Comparison of ENCODE assay signal across 1 cellular context in genomic region chr16:29765167-29766032, GRCh38.
TF ChIP-seq lines count a peak whose summit lies in the region.

No MANE protein-coding gene starts in this region.

TF ChIP-seq in HepG2, 621 proteins besides CTCF, POLR2A, EP300 and RAD21 (continued from another document and continues in another):
- no peak; the same call in 1 of the 2 replicates for TF ChIP-seq ZBTB42 (CRISPR knock-in tag; IDR thresholded peaks at IDR 0.05)
- no peak for TF ChIP-seq CEBPB (IDR thresholded peaks at IDR 0.05; ENCODE audit: borderline replicate concordance, low read depth, low read length)
- TF ChIP-seq ZNF263 (CRISPR knock-in tag; IDR thresholded peaks at IDR 0.05): peak; percentile 68; the same call in 1 of the 2 replicates
- TF ChIP-seq ZBTB1 (CRISPR knock-in tag; IDR thresholded peaks at IDR 0.05; ENCODE audit: borderline replicate concordance): no peak
- TF ChIP-seq POLR2AphosphoS2 (IDR thresholded peaks at IDR 0.05; ENCODE audit: low read depth, low read length): no peak
- TF ChIP-seq PATZ1 (CRISPR knock-in tag; IDR thresholded peaks at IDR 0.05): peak; percentile 62
- peak; percentile 56 for TF ChIP-seq PHF5A (CRISPR knock-in tag; IDR thresholded peaks at IDR 0.05; ENCODE audit: low read depth, unreplicated experiment)
- TF ChIP-seq GMEB2 (CRISPR knock-in tag; IDR thresholded peaks at IDR 0.05; ENCODE audit: low read depth): no peak
- no peak for TF ChIP-seq MNT (IDR thresholded peaks at IDR 0.05)
- no peak for TF ChIP-seq ZNF30 (CRISPR knock-in tag; IDR thresholded peaks at IDR 0.05)
- TF ChIP-seq ZNF644 (CRISPR knock-in tag; IDR thresholded peaks at IDR 0.05; ENCODE audit: low read depth): peak; percentile 80
- peak; percentile 88 for TF ChIP-seq ZMYM2 (CRISPR knock-in tag; IDR thresholded peaks at IDR 0.05)
- TF ChIP-seq ZNF781 (CRISPR knock-in tag; IDR thresholded peaks at IDR 0.05; ENCODE audit: borderline replicate concordance, not compliant biosample characterization): no peak
- peak; percentile 91 for TF ChIP-seq ZMYM4 (CRISPR knock-in tag; IDR thresholded peaks at IDR 0.05)
- TF ChIP-seq ZNF350 (CRISPR knock-in tag; IDR thresholded peaks at IDR 0.05; ENCODE audit: borderline replicate concordance, low read depth): peak; percentile 93
- peak; percentile 100 for TF ChIP-seq HOXA5 (CRISPR knock-in tag; IDR thresholded peaks at IDR 0.05)
- no peak for TF ChIP-seq TEAD2 (CRISPR knock-in tag; IDR thresholded peaks at IDR 0.05)
- TF ChIP-seq ADNP (CRISPR knock-in tag; IDR thresholded peaks at IDR 0.05): peak; percentile 84
- 0 out of 2 replicates have a peak, but pooled peaks have one; percentile 59 for TF ChIP-seq RNF219 (CRISPR knock-in tag; IDR thresholded peaks at IDR 0.05)
- TF ChIP-seq PCBP1 (IDR thresholded peaks at IDR 0.05; ENCODE audit: borderline replicate concordance, low read depth, low read length): no peak
- no peak for TF ChIP-seq ZNF101 (CRISPR knock-in tag; IDR thresholded peaks at IDR 0.05; ENCODE audit: borderline replicate concordance, low read depth)
- TF ChIP-seq KLF6 (CRISPR knock-in tag; IDR thresholded peaks at IDR 0.05): peak; percentile 94
- TF ChIP-seq THYN1 (CRISPR knock-in tag; IDR thresholded peaks at IDR 0.05; ENCODE audit: borderline replicate concordance, low read depth): no peak
- TF ChIP-seq ESRRA (CRISPR knock-in tag; IDR thresholded peaks at IDR 0.05; ENCODE audit: low read depth): peak; percentile 87; the same call in 1 of the 2 replicates
- TF ChIP-seq GTF2F1 (IDR thresholded peaks at IDR 0.05; ENCODE audit: low read length): no peak
- TF ChIP-seq MED1 (CRISPR knock-in tag; IDR thresholded peaks at IDR 0.05): peak; percentile 97
- TF ChIP-seq MEIS1 (CRISPR knock-in tag; IDR thresholded peaks at IDR 0.05; ENCODE audit: borderline replicate concordance): peak; percentile 100
- TF ChIP-seq ATF2 (CRISPR knock-in tag; IDR thresholded peaks at IDR 0.05): peak; percentile 80; the same call in 1 of the 2 replicates
- no peak for TF ChIP-seq CHCHD3 (CRISPR knock-in tag; IDR thresholded peaks at IDR 0.05)
- TF ChIP-seq ZNF430 (CRISPR knock-in tag; IDR thresholded peaks at IDR 0.05): peak; percentile 52; the same call in 1 of the 2 replicates
- TF ChIP-seq WIZ (CRISPR knock-in tag; IDR thresholded peaks at IDR 0.05): peak; percentile 66; the same call in 1 of the 2 replicates
- peak; percentile 19; the same call in 1 of the 2 replicates for TF ChIP-seq ZSCAN5A (CRISPR knock-in tag; IDR thresholded peaks at IDR 0.05; ENCODE audit: borderline replicate concordance)
- TF ChIP-seq ELK4 (CRISPR knock-in tag; IDR thresholded peaks at IDR 0.05; ENCODE audit: borderline replicate concordance): no peak
- peak; percentile 96 for TF ChIP-seq ZNF503 (CRISPR knock-in tag; IDR thresholded peaks at IDR 0.05)
- peak; percentile 97; the same call in 1 of the 2 replicates for TF ChIP-seq SMAD1 (CRISPR knock-in tag; IDR thresholded peaks at IDR 0.05; ENCODE audit: borderline replicate concordance, low read depth)
- TF ChIP-seq DPF2 (CRISPR knock-in tag; IDR thresholded peaks at IDR 0.05; ENCODE audit: borderline replicate concordance, low read depth): peak; percentile 100
- TF ChIP-seq U2AF2 (IDR thresholded peaks at IDR 0.05; ENCODE audit: low read depth, low read length): no peak
- TF ChIP-seq FUBP1 (CRISPR knock-in tag; IDR thresholded peaks at IDR 0.05; ENCODE audit: borderline replicate concordance): no peak
- peak; percentile 97 for TF ChIP-seq PHF21A (CRISPR knock-in tag; IDR thresholded peaks at IDR 0.05)
- peak; percentile 53; the same call in 1 of the 2 replicates for TF ChIP-seq ZNF451 (CRISPR knock-in tag; IDR thresholded peaks at IDR 0.05)
- TF ChIP-seq FOXC1 (CRISPR knock-in tag; IDR thresholded peaks at IDR 0.05; ENCODE audit: borderline replicate concordance): peak; percentile 88
- peak; percentile 84 for TF ChIP-seq ARID3A (IDR thresholded peaks at IDR 0.05; ENCODE audit: low read depth, low read length)
- peak; percentile 77; the same call in 1 of the 2 replicates for TF ChIP-seq ZNF761 (CRISPR knock-in tag; conservative IDR thresholded peaks at IDR 0.05)
